In the genomic region with DNA sequence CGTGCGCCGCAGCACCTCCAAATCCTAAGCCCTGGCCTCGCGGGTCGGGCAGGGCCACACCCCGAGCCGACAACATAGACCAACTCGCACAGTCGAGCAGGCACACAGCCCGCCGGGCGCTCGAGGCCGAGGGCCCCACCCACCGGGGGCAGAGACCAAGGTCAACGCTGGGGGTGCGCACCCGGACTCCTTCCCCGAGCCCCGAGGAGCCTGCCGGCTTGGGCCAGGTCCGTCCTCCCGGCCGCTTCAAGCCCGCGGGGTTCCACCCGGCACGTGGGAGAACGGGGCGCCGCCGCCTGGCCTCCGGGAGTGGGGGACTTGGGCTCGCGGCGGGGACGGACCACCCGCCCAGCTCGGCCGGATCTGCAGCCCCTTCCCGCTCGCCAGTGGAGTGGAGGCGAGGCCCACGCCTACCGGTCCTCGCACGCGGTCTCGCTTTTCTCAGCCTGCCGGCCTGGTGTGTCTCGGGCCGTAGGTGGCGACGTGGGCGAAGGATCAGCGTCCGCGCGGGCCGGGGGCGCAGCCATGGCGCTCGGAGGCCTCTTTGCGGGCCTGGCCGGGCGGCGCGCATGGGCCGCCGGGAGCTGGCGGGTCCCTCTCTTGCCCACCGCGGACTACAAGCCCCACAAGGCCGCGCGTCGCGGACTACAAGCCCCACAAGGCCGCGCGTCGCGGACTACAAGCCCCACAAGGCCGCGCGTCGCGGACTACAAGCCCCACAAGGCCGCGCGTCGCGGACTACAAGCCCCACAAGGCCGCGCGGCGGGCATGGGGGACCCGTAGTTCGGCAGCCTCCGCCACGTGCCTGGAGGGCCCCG, we compare ENCODE assay signal across 1 cellular context.
A peak's percentile ranks its signal among the peaks of the same experiment; 100 is the strongest.
TF ChIP-seq lines count a peak whose summit lies in the region.

A gene (minus strand): TSS at position 571 of the 818 bp plus-strand sequence. CDS start 44 bp downstream, at position 527.

TF ChIP-seq in HepG2, 621 proteins besides CTCF, POLR2A, EP300 and RAD21 (continued from another document and continues in another):
- TF ChIP-seq, protein P1, sequence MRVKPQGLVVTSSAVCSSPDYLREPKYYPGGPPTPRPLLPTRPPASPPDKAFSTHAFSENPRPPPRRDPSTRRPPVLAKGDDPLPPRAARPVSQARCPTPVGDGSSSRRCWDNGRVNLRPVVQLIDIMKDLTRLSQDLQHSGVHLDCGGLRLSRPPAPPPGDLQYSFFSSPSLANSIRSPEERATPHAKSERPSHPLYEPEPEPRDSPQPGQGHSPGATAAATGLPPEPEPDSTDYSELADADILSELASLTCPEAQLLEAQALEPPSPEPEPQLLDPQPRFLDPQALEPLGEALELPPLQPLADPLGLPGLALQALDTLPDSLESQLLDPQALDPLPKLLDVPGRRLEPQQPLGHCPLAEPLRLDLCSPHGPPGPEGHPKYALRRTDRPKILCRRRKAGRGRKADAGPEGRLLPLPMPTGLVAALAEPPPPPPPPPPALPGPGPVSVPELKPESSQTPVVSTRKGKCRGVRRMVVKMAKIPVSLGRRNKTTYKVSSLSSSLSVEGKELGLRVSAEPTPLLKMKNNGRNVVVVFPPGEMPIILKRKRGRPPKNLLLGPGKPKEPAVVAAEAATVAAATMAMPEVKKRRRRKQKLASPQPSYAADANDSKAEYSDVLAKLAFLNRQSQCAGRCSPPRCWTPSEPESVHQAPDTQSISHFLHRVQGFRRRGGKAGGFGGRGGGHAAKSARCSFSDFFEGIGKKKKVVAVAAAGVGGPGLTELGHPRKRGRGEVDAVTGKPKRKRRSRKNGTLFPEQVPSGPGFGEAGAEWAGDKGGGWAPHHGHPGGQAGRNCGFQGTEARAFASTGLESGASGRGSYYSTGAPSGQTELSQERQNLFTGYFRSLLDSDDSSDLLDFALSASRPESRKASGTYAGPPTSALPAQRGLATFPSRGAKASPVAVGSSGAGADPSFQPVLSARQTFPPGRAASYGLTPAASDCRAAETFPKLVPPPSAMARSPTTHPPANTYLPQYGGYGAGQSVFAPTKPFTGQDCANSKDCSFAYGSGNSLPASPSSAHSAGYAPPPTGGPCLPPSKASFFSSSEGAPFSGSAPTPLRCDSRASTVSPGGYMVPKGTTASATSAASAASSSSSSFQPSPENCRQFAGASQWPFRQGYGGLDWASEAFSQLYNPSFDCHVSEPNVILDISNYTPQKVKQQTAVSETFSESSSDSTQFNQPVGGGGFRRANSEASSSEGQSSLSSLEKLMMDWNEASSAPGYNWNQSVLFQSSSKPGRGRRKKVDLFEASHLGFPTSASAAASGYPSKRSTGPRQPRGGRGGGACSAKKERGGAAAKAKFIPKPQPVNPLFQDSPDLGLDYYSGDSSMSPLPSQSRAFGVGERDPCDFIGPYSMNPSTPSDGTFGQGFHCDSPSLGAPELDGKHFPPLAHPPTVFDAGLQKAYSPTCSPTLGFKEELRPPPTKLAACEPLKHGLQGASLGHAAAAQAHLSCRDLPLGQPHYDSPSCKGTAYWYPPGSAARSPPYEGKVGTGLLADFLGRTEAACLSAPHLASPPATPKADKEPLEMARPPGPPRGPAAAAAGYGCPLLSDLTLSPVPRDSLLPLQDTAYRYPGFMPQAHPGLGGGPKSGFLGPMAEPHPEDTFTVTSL (CRISPR knock-in tag; IDR thresholded peaks at IDR 0.05; ENCODE audit: borderline replicate concordance), result no peak; the same call in 1 of the 2 replicates
- TF ChIP-seq SMAD9 (CRISPR knock-in tag; IDR thresholded peaks at IDR 0.05) (peak; percentile 24; the same call in 1 of the 2 replicates), ZNF496 (CRISPR knock-in tag; IDR thresholded peaks at IDR 0.05; ENCODE audit: insufficient replicate concordance) (no peak), ZNF501 (CRISPR knock-in tag; IDR thresholded peaks at IDR 0.05) (peak; percentile 100), SP1 (IDR thresholded peaks at IDR 0.05) (no peak), SP1 (CRISPR knock-in tag; IDR thresholded peaks at IDR 0.05) (peak; percentile 88), KLF11 (CRISPR knock-in tag; IDR thresholded peaks at IDR 0.05) (peak; percentile 86; the same call in 1 of the 2 replicates), KDM1A (CRISPR knock-in tag; IDR thresholded peaks at IDR 0.05) (no peak), SRSF1 (optimal IDR thresholded peaks at IDR 0.05; ENCODE audit: low read depth, low read length) (no peak), RFX5 (IDR thresholded peaks at IDR 0.05; ENCODE audit: low read depth, low read length) (peak; percentile 6; the same call in 1 of the 2 replicates), TMF1 (CRISPR knock-in tag; IDR thresholded peaks at IDR 0.05; ENCODE audit: low read depth) (peak; percentile 73), MBNL3 (CRISPR knock-in tag; conservative IDR thresholded peaks at IDR 0.05) (0 out of 2 replicates have a peak, but pooled peaks have one; percentile 55), ELF1 (CRISPR knock-in tag; IDR thresholded peaks at IDR 0.05) (peak; percentile 84), ZNF792 (CRISPR knock-in tag; IDR thresholded peaks at IDR 0.05) (peak; percentile 97), ZNF619 (CRISPR knock-in tag; IDR thresholded peaks at IDR 0.05) (peak; percentile 91), ZNF839 (CRISPR knock-in tag; IDR thresholded peaks at IDR 0.05; ENCODE audit: borderline replicate concordance) (peak; percentile 93), SCMH1 (CRISPR knock-in tag; IDR thresholded peaks at IDR 0.05; ENCODE audit: borderline replicate concordance) (no peak), ZNF24 (IDR thresholded peaks at IDR 0.05) (no peak), HES4 (CRISPR knock-in tag; IDR thresholded peaks at IDR 0.05; ENCODE audit: borderline replicate concordance) (peak; percentile 94), MTA3 (CRISPR knock-in tag; IDR thresholded peaks at IDR 0.05) (no peak; the same call in 1 of the 2 replicates), RBM39 (IDR thresholded peaks at IDR 0.05; ENCODE audit: low read depth, low read length, poor library complexity, severe bottlenecking) (peak; percentile 88), FOXM1 (CRISPR knock-in tag; IDR thresholded peaks at IDR 0.05) (peak; percentile 75; the same call in 1 of the 2 replicates), SSRP1 (CRISPR knock-in tag; IDR thresholded peaks at IDR 0.05) (no peak; the same call in 1 of the 2 replicates), ETV5 (CRISPR knock-in tag; IDR thresholded peaks at IDR 0.05; ENCODE audit: borderline replicate concordance) (peak; percentile 72), ZNF546 (CRISPR knock-in tag; conservative IDR thresholded peaks at IDR 0.05) (peak; percentile 99), ZNF552 (CRISPR knock-in tag; IDR thresholded peaks at IDR 0.05; ENCODE audit: borderline replicate concordance) (peak; percentile 95), NR2F6 (IDR thresholded peaks at IDR 0.05) (peak; percentile 60; the same call in 1 of the 2 replicates), NR2F6 (CRISPR knock-in tag; IDR thresholded peaks at IDR 0.05) (peak; percentile 84), EZH2 (conservative IDR thresholded peaks at IDR 0.05; ENCODE audit: low read depth, low read length) (no peak), SOX13 (IDR thresholded peaks at IDR 0.05) (peak; percentile 76; the same call in 1 of the 2 replicates), SOX13 (CRISPR knock-in tag; conservative IDR thresholded peaks at IDR 0.05 in 1 of 2, IDR thresholded peaks at IDR 0.05 in 1 of 2) (peak; percentile 53 to 64; a peak in 1 of 4 replicates), RFXAP (CRISPR knock-in tag; IDR thresholded peaks at IDR 0.05; ENCODE audit: borderline replicate concordance) (peak; percentile 97), CBX1 (IDR thresholded peaks at IDR 0.05; ENCODE audit: low read depth) (peak; percentile 87), ZNF432 (CRISPR knock-in tag; IDR thresholded peaks at IDR 0.05; ENCODE audit: borderline replicate concordance) (peak; percentile 71; the same call in 1 of the 2 replicates), ZNF564 (CRISPR knock-in tag; IDR thresholded peaks at IDR 0.05) (peak; percentile 98), ZNF3 (CRISPR knock-in tag; IDR thresholded peaks at IDR 0.05) (peak; percentile 53; the same call in 1 of the 2 replicates), ELF3 (CRISPR knock-in tag; IDR thresholded peaks at IDR 0.05) (peak; percentile 85), ZNF34 (CRISPR knock-in tag; IDR thresholded peaks at IDR 0.05; ENCODE audit: borderline replicate concordance) (peak; percentile 100)
- TF ChIP-seq, protein P2, sequence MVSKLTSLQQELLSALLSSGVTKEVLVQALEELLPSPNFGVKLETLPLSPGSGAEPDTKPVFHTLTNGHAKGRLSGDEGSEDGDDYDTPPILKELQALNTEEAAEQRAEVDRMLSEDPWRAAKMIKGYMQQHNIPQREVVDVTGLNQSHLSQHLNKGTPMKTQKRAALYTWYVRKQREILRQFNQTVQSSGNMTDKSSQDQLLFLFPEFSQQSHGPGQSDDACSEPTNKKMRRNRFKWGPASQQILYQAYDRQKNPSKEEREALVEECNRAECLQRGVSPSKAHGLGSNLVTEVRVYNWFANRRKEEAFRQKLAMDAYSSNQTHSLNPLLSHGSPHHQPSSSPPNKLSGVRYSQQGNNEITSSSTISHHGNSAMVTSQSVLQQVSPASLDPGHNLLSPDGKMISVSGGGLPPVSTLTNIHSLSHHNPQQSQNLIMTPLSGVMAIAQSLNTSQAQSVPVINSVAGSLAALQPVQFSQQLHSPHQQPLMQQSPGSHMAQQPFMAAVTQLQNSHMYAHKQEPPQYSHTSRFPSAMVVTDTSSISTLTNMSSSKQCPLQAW (CRISPR knock-in tag; IDR thresholded peaks at IDR 0.05), result peak; percentile 85
- TF ChIP-seq, protein P3, sequence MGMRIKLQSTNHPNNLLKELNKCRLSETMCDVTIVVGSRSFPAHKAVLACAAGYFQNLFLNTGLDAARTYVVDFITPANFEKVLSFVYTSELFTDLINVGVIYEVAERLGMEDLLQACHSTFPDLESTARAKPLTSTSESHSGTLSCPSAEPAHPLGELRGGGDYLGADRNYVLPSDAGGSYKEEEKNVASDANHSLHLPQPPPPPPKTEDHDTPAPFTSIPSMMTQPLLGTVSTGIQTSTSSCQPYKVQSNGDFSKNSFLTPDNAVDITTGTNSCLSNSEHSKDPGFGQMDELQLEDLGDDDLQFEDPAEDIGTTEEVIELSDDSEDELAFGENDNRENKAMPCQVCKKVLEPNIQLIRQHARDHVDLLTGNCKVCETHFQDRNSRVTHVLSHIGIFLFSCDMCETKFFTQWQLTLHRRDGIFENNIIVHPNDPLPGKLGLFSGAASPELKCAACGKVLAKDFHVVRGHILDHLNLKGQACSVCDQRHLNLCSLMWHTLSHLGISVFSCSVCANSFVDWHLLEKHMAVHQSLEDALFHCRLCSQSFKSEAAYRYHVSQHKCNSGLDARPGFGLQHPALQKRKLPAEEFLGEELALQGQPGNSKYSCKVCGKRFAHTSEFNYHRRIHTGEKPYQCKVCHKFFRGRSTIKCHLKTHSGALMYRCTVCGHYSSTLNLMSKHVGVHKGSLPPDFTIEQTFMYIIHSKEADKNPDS (CRISPR knock-in tag; IDR thresholded peaks at IDR 0.05), result peak; percentile 98
- TF ChIP-seq, protein P4, sequence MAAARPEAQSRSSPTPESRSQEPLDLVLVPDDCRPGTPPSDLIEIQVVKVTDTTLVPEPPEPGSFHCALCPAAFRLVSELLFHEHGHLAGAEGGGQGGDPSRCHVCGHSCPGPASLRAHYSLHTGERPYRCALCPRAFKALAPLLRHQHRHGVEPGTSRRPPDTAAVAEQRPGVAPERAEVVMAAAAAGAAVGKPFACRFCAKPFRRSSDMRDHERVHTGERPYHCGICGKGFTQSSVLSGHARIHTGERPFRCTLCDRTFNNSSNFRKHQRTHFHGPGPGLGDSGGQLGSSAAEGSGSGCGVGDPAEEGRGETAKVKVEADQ (CRISPR knock-in tag; IDR thresholded peaks at IDR 0.05; ENCODE audit: borderline replicate concordance), result peak; percentile 97; the same call in 1 of the 2 replicates
- TF ChIP-seq, protein P5, sequence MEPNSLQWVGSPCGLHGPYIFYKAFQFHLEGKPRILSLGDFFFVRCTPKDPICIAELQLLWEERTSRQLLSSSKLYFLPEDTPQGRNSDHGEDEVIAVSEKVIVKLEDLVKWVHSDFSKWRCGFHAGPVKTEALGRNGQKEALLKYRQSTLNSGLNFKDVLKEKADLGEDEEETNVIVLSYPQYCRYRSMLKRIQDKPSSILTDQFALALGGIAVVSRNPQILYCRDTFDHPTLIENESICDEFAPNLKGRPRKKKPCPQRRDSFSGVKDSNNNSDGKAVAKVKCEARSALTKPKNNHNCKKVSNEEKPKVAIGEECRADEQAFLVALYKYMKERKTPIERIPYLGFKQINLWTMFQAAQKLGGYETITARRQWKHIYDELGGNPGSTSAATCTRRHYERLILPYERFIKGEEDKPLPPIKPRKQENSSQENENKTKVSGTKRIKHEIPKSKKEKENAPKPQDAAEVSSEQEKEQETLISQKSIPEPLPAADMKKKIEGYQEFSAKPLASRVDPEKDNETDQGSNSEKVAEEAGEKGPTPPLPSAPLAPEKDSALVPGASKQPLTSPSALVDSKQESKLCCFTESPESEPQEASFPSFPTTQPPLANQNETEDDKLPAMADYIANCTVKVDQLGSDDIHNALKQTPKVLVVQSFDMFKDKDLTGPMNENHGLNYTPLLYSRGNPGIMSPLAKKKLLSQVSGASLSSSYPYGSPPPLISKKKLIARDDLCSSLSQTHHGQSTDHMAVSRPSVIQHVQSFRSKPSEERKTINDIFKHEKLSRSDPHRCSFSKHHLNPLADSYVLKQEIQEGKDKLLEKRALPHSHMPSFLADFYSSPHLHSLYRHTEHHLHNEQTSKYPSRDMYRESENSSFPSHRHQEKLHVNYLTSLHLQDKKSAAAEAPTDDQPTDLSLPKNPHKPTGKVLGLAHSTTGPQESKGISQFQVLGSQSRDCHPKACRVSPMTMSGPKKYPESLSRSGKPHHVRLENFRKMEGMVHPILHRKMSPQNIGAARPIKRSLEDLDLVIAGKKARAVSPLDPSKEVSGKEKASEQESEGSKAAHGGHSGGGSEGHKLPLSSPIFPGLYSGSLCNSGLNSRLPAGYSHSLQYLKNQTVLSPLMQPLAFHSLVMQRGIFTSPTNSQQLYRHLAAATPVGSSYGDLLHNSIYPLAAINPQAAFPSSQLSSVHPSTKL (CRISPR knock-in tag; IDR thresholded peaks at IDR 0.05), result peak; percentile 87
- TF ChIP-seq, protein P6, sequence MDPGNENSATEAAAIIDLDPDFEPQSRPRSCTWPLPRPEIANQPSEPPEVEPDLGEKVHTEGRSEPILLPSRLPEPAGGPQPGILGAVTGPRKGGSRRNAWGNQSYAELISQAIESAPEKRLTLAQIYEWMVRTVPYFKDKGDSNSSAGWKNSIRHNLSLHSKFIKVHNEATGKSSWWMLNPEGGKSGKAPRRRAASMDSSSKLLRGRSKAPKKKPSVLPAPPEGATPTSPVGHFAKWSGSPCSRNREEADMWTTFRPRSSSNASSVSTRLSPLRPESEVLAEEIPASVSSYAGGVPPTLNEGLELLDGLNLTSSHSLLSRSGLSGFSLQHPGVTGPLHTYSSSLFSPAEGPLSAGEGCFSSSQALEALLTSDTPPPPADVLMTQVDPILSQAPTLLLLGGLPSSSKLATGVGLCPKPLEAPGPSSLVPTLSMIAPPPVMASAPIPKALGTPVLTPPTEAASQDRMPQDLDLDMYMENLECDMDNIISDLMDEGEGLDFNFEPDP (CRISPR knock-in tag; conservative IDR thresholded peaks at IDR 0.05), result peak; percentile 100
- TF ChIP-seq, protein P7, sequence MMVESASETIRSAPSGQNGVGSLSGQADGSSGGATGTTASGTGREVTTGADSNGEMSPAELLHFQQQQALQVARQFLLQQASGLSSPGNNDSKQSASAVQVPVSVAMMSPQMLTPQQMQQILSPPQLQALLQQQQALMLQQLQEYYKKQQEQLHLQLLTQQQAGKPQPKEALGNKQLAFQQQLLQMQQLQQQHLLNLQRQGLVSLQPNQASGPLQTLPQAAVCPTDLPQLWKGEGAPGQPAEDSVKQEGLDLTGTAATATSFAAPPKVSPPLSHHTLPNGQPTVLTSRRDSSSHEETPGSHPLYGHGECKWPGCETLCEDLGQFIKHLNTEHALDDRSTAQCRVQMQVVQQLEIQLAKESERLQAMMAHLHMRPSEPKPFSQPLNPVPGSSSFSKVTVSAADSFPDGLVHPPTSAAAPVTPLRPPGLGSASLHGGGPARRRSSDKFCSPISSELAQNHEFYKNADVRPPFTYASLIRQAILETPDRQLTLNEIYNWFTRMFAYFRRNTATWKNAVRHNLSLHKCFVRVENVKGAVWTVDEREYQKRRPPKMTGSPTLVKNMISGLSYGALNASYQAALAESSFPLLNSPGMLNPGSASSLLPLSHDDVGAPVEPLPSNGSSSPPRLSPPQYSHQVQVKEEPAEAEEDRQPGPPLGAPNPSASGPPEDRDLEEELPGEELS (CRISPR knock-in tag; IDR thresholded peaks at IDR 0.05), result peak; percentile 80
